In genomic region chr2:232940724-232941123, GRCh38 we compare ENCODE assay signal across 25 cellular contexts.
"Had no signal": no experiment of that assay in that cellular context is flagged by ENCODE, and none has a peak within 500 bp of the region (broad histone marks: within the 10 kb centered on the region; RNA-seq: fewer than 3 reads in every experiment).

No MANE protein-coding gene starts in this region.

- ATAC-seq: effector memory CD8-positive, alpha-beta T cell; esophagus mucosa; foreskin keratinocyte; gastrocnemius medialis; gastroesophageal sphincter; heart left ventricle; heart right ventricle had no signal

- H3K9me3 ChIP-seq: colonic mucosa, gastrocnemius medialis had no signal

- H3K4me3 ChIP-seq: colonic mucosa, coronary artery, dorsolateral prefrontal cortex, esophagus muscularis mucosa, esophagus squamous epithelium, gastrocnemius medialis, gastroesophageal sphincter, heart left ventricle, heart right ventricle, hepatocyte had no signal

- H3K79me2 ChIP-seq: hepatocyte had no signal

- H3K4me1 ChIP-seq: colonic mucosa, esophagus muscularis mucosa, esophagus squamous epithelium, gastrocnemius medialis, gastroesophageal sphincter, heart left ventricle, heart right ventricle had no signal

- H2AFZ ChIP-seq: hepatocyte had no signal

- H3K27me3 ChIP-seq: colonic mucosa, dorsolateral prefrontal cortex, esophagus squamous epithelium, hepatocyte had no signal

- H3K27ac Mint-ChIP-seq: dendritic cell treated with granulocyte-macrophage colony-stimulating factor and Interleukin-4, amounts not matched to agents 40 ng/mL and 50 ng/mL, for 4 days; effector memory CD8-positive, alpha-beta T cell; endodermal cell had no signal

- H3K4me1 Mint-ChIP-seq: endodermal cell had no signal

- H3K4me3 Mint-ChIP-seq: dendritic cell treated with granulocyte-macrophage colony-stimulating factor and Interleukin-4, amounts not matched to agents 40 ng/mL and 50 ng/mL, for 4 days; effector memory CD8-positive, alpha-beta T cell; endodermal cell had no signal

- H3K27ac ChIP-seq: colonic mucosa, coronary artery, dorsolateral prefrontal cortex, epithelial cell of prostate, esophagus muscularis mucosa, esophagus squamous epithelium, foreskin keratinocyte, gastrocnemius medialis, gastroesophageal sphincter, heart left ventricle, heart right ventricle, hepatocyte had no signal

- H3K36me3 ChIP-seq: colonic mucosa, esophagus muscularis mucosa, esophagus squamous epithelium, gastrocnemius medialis, gastroesophageal sphincter, heart left ventricle, heart right ventricle had no signal

- H3K9me3 Mint-ChIP-seq: effector memory CD8-positive, alpha-beta T cell had no signal

- H3K4me2 ChIP-seq: hepatocyte had no signal

- DNase-seq: colonic mucosa; cortex of kidney; dermis blood vessel endothelial cell; dorsolateral prefrontal cortex; effector CD4-positive, alpha-beta T cell; effector CD8-positive, alpha-beta T cell; effector memory CD4-positive, alpha-beta T cell; effector memory CD8-positive, alpha-beta T cell; endodermal cell; erythroblast; esophagus squamous epithelium; foreskin fibroblast; foreskin keratinocyte; foreskin melanocyte; gastrocnemius medialis; glutamatergic neuron; heart left ventricle; heart right ventricle had no signal
